Comparison of ENCODE assay signal across 15 cellular contexts in genomic region chr17:63418540-63418939, GRCh38. TPM values are rescaled to one million over a fixed set of nuclear protein-coding genes. Genes with fewer than 3 reads are reported as not detected.
A peak's percentile ranks its signal among the peaks of the same experiment; 100 is the strongest.
DNase-seq lines count a peak whose midpoint lies in the region; ATAC-seq and TF ChIP-seq lines count a peak whose summit lies in the region.
"Had no signal": no experiment of that assay in that cellular context is flagged by ENCODE, and none has a peak within 500 bp of the region (broad histone marks: within the 10 kb centered on the region; RNA-seq: fewer than 3 reads in every experiment).

No MANE protein-coding gene starts in this region.

- H3K36me3 Mint-ChIP-seq in CD4-positive, alpha-beta memory T cell, result peaks cover 18 to 27% of the 10 kb centered on the region in 2 donors
- H3K36me3 Mint-ChIP-seq in T-helper 17 cell (ENCODE audit: low read depth), result peaks cover 2% of the 10 kb centered on the region
- peaks cover 67% of the 10 kb centered on the region for H3K36me3 Mint-ChIP-seq in endothelial cell (ENCODE audit: low read depth, unreplicated experiment)
- peaks cover 33 to 40% of the 10 kb centered on the region in 2 donors for H3K36me3 Mint-ChIP-seq in CD14-positive monocyte
- no peaks in the 10 kb centered on the region for H3K36me3 Mint-ChIP-seq in activated CD4-positive, alpha-beta T cell treated with anti-CD3 and anti-CD28 coated beads for 36 hours (ENCODE audit: low read depth)

- no peak for ATAC-seq in T-helper 17 cell
- no peak for ATAC-seq in activated CD4-positive, alpha-beta T cell treated with anti-CD3 and anti-CD28 coated beads for 36 hours
- ATAC-seq: CD8-positive, alpha-beta T cell had no signal

- peaks cover 17% of the 10 kb centered on the region for H3K4me1 ChIP-seq in CD4-positive, alpha-beta memory T cell (ENCODE audit: insufficient read depth, low read length)

- no peak overlapping the region for H3K27ac ChIP-seq in CD4-positive, alpha-beta memory T cell (ENCODE audit: low read depth, low read length)

- DNase-seq in CD4-positive, alpha-beta memory T cell, result no peak
- DNase-seq in T-helper 17 cell (no peak), endothelial cell (ENCODE audit: low spot score) (no peak), putamen (ENCODE audit: low spot score) (peak; percentile 62), CD14-positive monocyte (ENCODE audit: low spot score) (no peak), retina (no peak)
- DNase-seq in activated CD4-positive, alpha-beta T cell treated with anti-CD3 and anti-CD28 coated beads for 36 hours, result no peak
- DNase-seq: C1 segment of cervical spinal cord; CD8-positive, alpha-beta T cell; COR-L47; DND-41; GF-D8; HCEC 1CT had no signal

- no peaks in the 10 kb centered on the region for H3K9me3 Mint-ChIP-seq in CD4-positive, alpha-beta memory T cell
- H3K9me3 Mint-ChIP-seq in endothelial cell (ENCODE audit: unreplicated experiment), result no peaks in the 10 kb centered on the region
- no peaks in the 10 kb centered on the region for H3K9me3 Mint-ChIP-seq in CD14-positive monocyte
- H3K9me3 Mint-ChIP-seq in activated CD4-positive, alpha-beta T cell treated with anti-CD3 and anti-CD28 coated beads for 36 hours (ENCODE audit: low read depth), result no peaks in the 10 kb centered on the region
- H3K9me3 Mint-ChIP-seq: CD8-positive, alpha-beta T cell had no signal

- H3K4me3 ChIP-seq in CD4-positive, alpha-beta memory T cell (ENCODE audit: low read length in 2 of 2), result no peak overlapping the region

- intact Hi-C loops in CD4-positive, alpha-beta memory T cell (cut with micrococcal nuclease), result no loop called here
- intact Hi-C loops in CD14-positive monocyte (cut with micrococcal nuclease), result no loop called here
- intact Hi-C loops in activated CD4-positive, alpha-beta T cell treated with anti-CD3 and anti-CD28 coated beads for 36 hours (cut with DNase I, micrococcal nuclease), result no loop called here

- no peak overlapping the region for H3K4me3 Mint-ChIP-seq in CD4-positive, alpha-beta memory T cell
- no peak overlapping the region for H3K4me3 Mint-ChIP-seq in T-helper 17 cell
- H3K4me3 Mint-ChIP-seq in endothelial cell (ENCODE audit: unreplicated experiment), result peak overlapping the region; percentile 69
- H3K4me3 Mint-ChIP-seq in CD14-positive monocyte, result no peak overlapping the region
- H3K4me3 Mint-ChIP-seq in activated CD4-positive, alpha-beta T cell treated with anti-CD3 and anti-CD28 coated beads for 36 hours, result no peak overlapping the region
- H3K4me3 Mint-ChIP-seq: B cell; CD8-positive, alpha-beta T cell had no signal

- H3K4me1 Mint-ChIP-seq in CD4-positive, alpha-beta memory T cell, result peaks cover 7 to 22% (median 14%) of the 10 kb centered on the region in 4 donors
- peaks cover 16% of the 10 kb centered on the region for H3K4me1 Mint-ChIP-seq in T-helper 17 cell
- H3K4me1 Mint-ChIP-seq in endothelial cell (ENCODE audit: unreplicated experiment), result peaks cover 51% of the 10 kb centered on the region
- H3K4me1 Mint-ChIP-seq in CD14-positive monocyte, result peaks cover 6% of the 10 kb centered on the region
- peaks cover 12% of the 10 kb centered on the region for H3K4me1 Mint-ChIP-seq in activated CD4-positive, alpha-beta T cell treated with anti-CD3 and anti-CD28 coated beads for 36 hours
- H3K4me1 Mint-ChIP-seq: B cell had no signal

- no peaks in the 10 kb centered on the region for H3K27me3 Mint-ChIP-seq in CD4-positive, alpha-beta memory T cell
- H3K27me3 Mint-ChIP-seq in T-helper 17 cell (no peaks in the 10 kb centered on the region), endothelial cell (ENCODE audit: unreplicated experiment) (peaks cover 11% of the 10 kb centered on the region), CD14-positive monocyte (ENCODE audit: low read depth in 3 of 3) (peaks cover 1 to 3% (median 3%) of the 10 kb centered on the region in 3 donors)
- no peaks in the 10 kb centered on the region for H3K27me3 Mint-ChIP-seq in activated CD4-positive, alpha-beta T cell treated with anti-CD3 and anti-CD28 coated beads for 36 hours

- H3K27me3 ChIP-seq in CD4-positive, alpha-beta memory T cell (ENCODE audit: insufficient read depth, low read length), result no peaks in the 10 kb centered on the region

- no peaks in the 10 kb centered on the region for H3K9me3 ChIP-seq in CD4-positive, alpha-beta memory T cell (ENCODE audit: control insufficient read depth in 1 of 2, low read length in 2 of 2)
- H3K9me3 ChIP-seq in T-helper 17 cell (ENCODE audit: control insufficient read depth, low read length, poor library complexity, severe bottlenecking), result no peaks in the 10 kb centered on the region

- TF ChIP-seq CTCF in endothelial cell (IDR thresholded peaks at IDR 0.05; ENCODE audit: unreplicated experiment) (no peak), CD14-positive monocyte (IDR thresholded peaks at IDR 0.05) (no peak)

- no peaks in the 10 kb centered on the region for H3K36me3 ChIP-seq in CD4-positive, alpha-beta memory T cell (ENCODE audit: insufficient read depth, low read length)

- CTCF ChIA-PET in CD4-positive, alpha-beta memory T cell (lab: Charles Lee; ENCODE audit: partially characterized antibody), result interaction anchor here (0.9 to 6.3 kb wide), 6 partner anchors 11 to 746 kb away, joined by 3 to 50 read pairs (median 6); no protein-coding TSS in a partner anchor
- CTCF ChIA-PET in activated CD4-positive, alpha-beta T cell treated with anti-CD3 and anti-CD28 coated beads for 36 hours (lab: Charles Lee), result interaction anchor here (0.5 to 3.3 kb wide), 7 partner anchors 8 to 465 kb away, joined by 3 to 25 read pairs (median 4); no protein-coding TSS in a partner anchor

- H3K27ac Mint-ChIP-seq in CD4-positive, alpha-beta memory T cell, result peak overlapping the region in 4 of 7 donors; percentile 15 to 84 (median 62)
- H3K27ac Mint-ChIP-seq in T-helper 17 cell, result peak overlapping the region; percentile 41
- no peak overlapping the region for H3K27ac Mint-ChIP-seq in endothelial cell (ENCODE audit: unreplicated experiment)
- peak overlapping the region in 2 of 7 donors; percentile 22 to 47 for H3K27ac Mint-ChIP-seq in CD14-positive monocyte
- H3K27ac Mint-ChIP-seq in activated CD4-positive, alpha-beta T cell treated with anti-CD3 and anti-CD28 coated beads for 36 hours, result no peak overlapping the region
- H3K27ac Mint-ChIP-seq: B cell had no signal

- POLR2A ChIA-PET in CD4-positive, alpha-beta memory T cell (lab: Charles Lee; ENCODE audit: partially characterized antibody), result interaction anchor here (1.0 to 1.9 kb wide), 5 partner anchors 8 to 203 kb away, joined by 3 to 10 read pairs (median 5); partner anchors contain the start of genes ACE and MAP3K3
- POLR2A ChIA-PET in activated CD4-positive, alpha-beta T cell treated with anti-CD3 and anti-CD28 coated beads for 36 hours (lab: Charles Lee), result interaction anchor here (0.6 kb wide), 1 partner anchor 219 kb away, joined by 5 read pairs; no protein-coding TSS in a partner anchor

RNA-seq across cellular contexts. Expression of gene CYB561, which starts 27.6 kb away (rescaled TPM):
- total RNA-seq in CD4-positive, alpha-beta memory T cell, result 10 to 100 TPM; 81.0 to 83.7 TPM
- 10 to 100 TPM; 34.1 to 42.1 TPM for polyA plus RNA-seq in CD4-positive, alpha-beta memory T cell
- total RNA-seq in T-helper 17 cell (10 to 100 TPM; 50.8 to 69.9 TPM), endothelial cell (ENCODE audit: unreplicated experiment) (57.3 TPM)
- polyA plus RNA-seq in CD14-positive monocyte, result 1 to 10 TPM; 5.2 to 8.3 TPM
- total RNA-seq in activated CD4-positive, alpha-beta T cell treated with anti-CD3 and anti-CD28 coated beads for 36 hours, result 1 to 10 TPM; 2.5 to 3.0 TPM

RNA-seq across cellular contexts. Expression of gene ACE, which starts 58.3 kb away (rescaled TPM):
- total RNA-seq in CD4-positive, alpha-beta memory T cell, result 10 to 100 TPM; 56.7 TPM
- 1 to 10 TPM; 1.8 to 7.5 TPM for polyA plus RNA-seq in CD4-positive, alpha-beta memory T cell
- total RNA-seq in T-helper 17 cell, result 10 to 100 TPM; 11.6 to 21.5 TPM
- total RNA-seq in endothelial cell (ENCODE audit: unreplicated experiment), result 44.8 TPM
- not detected for polyA plus RNA-seq in CD14-positive monocyte
- total RNA-seq in activated CD4-positive, alpha-beta T cell treated with anti-CD3 and anti-CD28 coated beads for 36 hours, result under 1 TPM; 0.26 to 0.46 TPM
- total RNA-seq: H4 had no signal

Comparison
In these comparisons a context has a peak if more than half of its experiments do, and no peak if none do; other contexts are left out.
1. H3K27ac Mint-ChIP-seq: peak in CD4-positive, alpha-beta memory T cell (4 of 7) and T-helper 17 cell (single experiment); none in endothelial cell (single experiment) and activated CD4-positive, alpha-beta T cell treated with anti-CD3 and anti-CD28 coated beads for 36 hours (single experiment).
2. RNA of gene CYB561, which starts 27.6 kb away (total RNA-seq): 81.0 to 83.7 TPM in CD4-positive, alpha-beta memory T cell, 50.8 to 69.9 TPM in T-helper 17 cell and 57.3 TPM in endothelial cell (single experiment); 2.5 to 3.0 TPM in activated CD4-positive, alpha-beta T cell treated with anti-CD3 and anti-CD28 coated beads for 36 hours; every median in the first group is over 10 times any median in the second.
3. RNA of gene ACE, which starts 58.3 kb away (total RNA-seq): 56.7 TPM in CD4-positive, alpha-beta memory T cell, 44.8 TPM in endothelial cell (single experiment) and 11.6 to 21.5 TPM in T-helper 17 cell; 0.26 to 0.46 TPM in activated CD4-positive, alpha-beta T cell treated with anti-CD3 and anti-CD28 coated beads for 36 hours; every median in the first group is over 4 times any median in the second.